Comparison of ENCODE assay signal across 21 cellular contexts in the genomic region with DNA sequence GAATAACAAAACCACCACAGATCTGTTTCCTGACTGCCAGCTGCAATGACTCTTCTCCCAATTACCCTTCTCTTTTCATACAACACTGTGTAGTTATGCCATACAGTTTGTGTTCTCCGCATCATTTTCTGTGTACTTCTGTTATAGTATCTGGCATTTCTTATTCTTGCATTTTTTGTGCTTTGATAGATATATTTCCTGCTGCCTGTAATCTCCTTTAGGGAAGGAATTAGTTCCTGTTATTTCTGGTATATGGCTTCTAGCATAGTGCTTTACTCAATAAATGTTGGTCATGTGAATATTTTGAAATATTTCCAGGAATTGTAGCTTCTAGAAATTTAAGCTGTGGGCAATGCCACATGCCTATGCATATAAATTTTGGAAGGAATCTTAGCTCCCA.
"Had no signal": no experiment of that assay in that cellular context is flagged by ENCODE, and none has a peak within 500 bp of the region (broad histone marks: within the 10 kb centered on the region; RNA-seq: fewer than 3 reads in every experiment).

No MANE protein-coding gene starts in this region.

- H3K27ac ChIP-seq: HL-60, RWPE1 had no signal

- H3K9me3 ChIP-seq: SK-N-SH had no signal

- ATAC-seq: Panc1, PC-3 had no signal

- DNase-seq: KBM-7, NCI-H1048, NCI-H1105, NCI-H1417, NCI-H1436 treated with DMSO at 0.1 percent for 48 hours, NCI-H1694, NCI-H187 treated with DMSO at 0.1 percent for 48 hours, NCI-H2029 treated with DMSO at 0.1 percent for 48 hours, NCI-H2171 treated with DMSO at 0.1 percent for 48 hours, NCI-H345, NCI-H446 treated with DMSO at 0.1 percent for 48 hours, NCI-H510A treated with DMSO at 0.1 percent for 48 hours, NCI-H526 treated with DMSO at 0.1 percent for 48 hours, NCI-H774, PC-3, SHP77, SK-N-SH, T-helper 1 cell had no signal
